ENCODE assay signal across 11 cellular contexts in the genomic region with DNA sequence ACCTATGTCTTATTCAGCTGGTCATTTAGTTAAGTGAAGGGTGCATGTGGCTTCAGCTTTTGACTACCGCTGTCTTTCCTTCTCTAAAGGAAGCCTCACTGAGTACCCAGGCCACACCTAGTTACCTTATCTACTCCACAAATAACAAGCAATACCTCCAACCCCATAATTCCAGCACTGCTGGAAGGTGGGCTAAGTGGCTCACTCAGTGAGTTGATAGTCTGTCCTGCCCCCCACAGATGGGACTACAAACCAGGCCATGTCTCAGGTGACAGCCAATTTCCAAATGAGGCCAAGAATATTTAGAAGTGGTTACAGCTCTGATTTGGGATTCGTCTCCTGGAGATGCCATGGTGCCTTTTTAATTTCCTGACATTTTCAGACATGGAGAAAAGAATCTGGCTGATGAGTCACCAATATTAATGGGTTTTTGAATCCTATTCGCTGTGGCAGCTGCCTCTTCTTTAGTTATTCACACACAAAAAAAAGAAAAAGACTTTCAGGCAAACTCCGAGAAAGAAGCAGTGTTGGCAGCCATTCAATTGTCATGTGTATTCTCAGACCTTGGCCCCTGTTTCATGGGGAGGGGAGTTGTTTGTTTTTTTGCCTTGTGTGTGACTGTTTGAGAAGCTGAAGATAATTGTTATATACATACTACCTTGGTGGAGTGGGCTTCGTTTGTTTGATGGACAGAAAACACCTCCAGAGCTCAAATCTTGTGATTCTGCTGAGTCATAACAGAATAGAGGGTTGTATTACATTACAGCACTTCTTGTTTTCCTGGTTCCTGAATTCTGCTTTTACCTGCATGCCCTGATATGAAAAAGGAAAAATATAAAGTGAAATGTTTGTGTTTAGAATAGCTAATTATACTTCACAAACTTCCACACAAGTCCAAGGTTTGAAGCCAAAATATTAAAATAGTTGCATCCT.
DNase-seq lines count a peak whose midpoint lies in the region; ATAC-seq and TF ChIP-seq lines count a peak whose summit lies in the region.
"Had no signal": no experiment of that assay in that cellular context is flagged by ENCODE, and none has a peak within 500 bp of the region (broad histone marks: within the 10 kb centered on the region; RNA-seq: fewer than 3 reads in every experiment).

No MANE protein-coding gene starts in this region.

- no peaks in the 10 kb centered on the region for H3K36me3 Mint-ChIP-seq in CD8-positive, alpha-beta T cell

- no peaks in the 10 kb centered on the region for H3K9me3 ChIP-seq in adipocyte (ENCODE audit: control insufficient read depth, low read length)
- no peaks in the 10 kb centered on the region for H3K9me3 ChIP-seq in CD8-positive, alpha-beta T cell (ENCODE audit: low read length)

- peak; percentile 32 for DNase-seq in Caki2 (ENCODE audit: low read depth)
- peak in 2 of 3 experiments; percentile 70 to 91 for DNase-seq in NCI-H1417 (lab: John Stamatoyannopoulos, UW)
- DNase-seq in adipocyte (ENCODE audit: low read depth) = peak; percentile 17
- peak; percentile 23 for DNase-seq in kidney tubule cell (ENCODE audit: low spot score)
- DNase-seq in CD8-positive, alpha-beta T cell = no peak
- DNase-seq: activated naive CD8-positive, alpha-beta T cell treated with anti-CD3 and anti-CD28 coated beads, Interleukin-2, amount 50 U/mL, for 24 hours; CD4-positive, alpha-beta T cell; hippocampal formation had no signal

- peaks cover 15% of the 10 kb centered on the region for H3K4me1 ChIP-seq in adipocyte (ENCODE audit: control insufficient read depth, insufficient read depth, low read length)
- H3K4me1 ChIP-seq in CD8-positive, alpha-beta T cell (ENCODE audit: insufficient read depth, low read length) = no peaks in the 10 kb centered on the region

- no peak overlapping the region for H3K4me3 ChIP-seq in adipocyte (ENCODE audit: low read length)
- no peak overlapping the region for H3K4me3 ChIP-seq in CD8-positive, alpha-beta T cell (ENCODE audit: low read depth, low read length)

- POLR2A ChIA-PET in CD8-positive, alpha-beta T cell (lab: Charles Lee) = no interaction called here

- intact Hi-C loops in CD8-positive, alpha-beta T cell (cut with DNase I, micrococcal nuclease) = no loop called here

- H3K4me3 Mint-ChIP-seq in CD8-positive, alpha-beta T cell = no peak overlapping the region
- H3K4me3 Mint-ChIP-seq: activated naive CD8-positive, alpha-beta T cell treated with anti-CD3 and anti-CD28 coated beads, Interleukin-2, amount 50 U/mL, for 24 hours; CD4-positive, alpha-beta T cell had no signal

- CTCF ChIA-PET in CD8-positive, alpha-beta T cell (lab: Charles Lee) = no interaction called here

- ATAC-seq in HG02798 (IDR thresholded peaks at IDR 0.05; ENCODE audit: poor library complexity, unreplicated experiment) (no peak), GM21825 (IDR thresholded peaks at IDR 0.05; ENCODE audit: unreplicated experiment) (no peak), GM21576 (IDR thresholded peaks at IDR 0.05; ENCODE audit: unreplicated experiment) (no peak)
- ATAC-seq in CD8-positive, alpha-beta T cell = no peak
- ATAC-seq: activated naive CD8-positive, alpha-beta T cell treated with anti-CD3 and anti-CD28 coated beads, Interleukin-2, amount 50 U/mL, for 24 hours had no signal

- H3K4me1 Mint-ChIP-seq in CD8-positive, alpha-beta T cell (ENCODE audit: low read depth) = no peaks in the 10 kb centered on the region
- H3K4me1 Mint-ChIP-seq: activated naive CD8-positive, alpha-beta T cell treated with anti-CD3 and anti-CD28 coated beads, Interleukin-2, amount 50 U/mL, for 24 hours had no signal

- in situ Hi-C loops in Caki2 (cut with HindIII; ENCODE audit: low pct_unique_long_range_greater_than_20kb, low sequenced_read_pairs) = no loop called here

- H3K9me3 Mint-ChIP-seq in CD8-positive, alpha-beta T cell = no peaks in the 10 kb centered on the region
- H3K9me3 Mint-ChIP-seq: activated naive CD8-positive, alpha-beta T cell treated with anti-CD3 and anti-CD28 coated beads, Interleukin-2, amount 50 U/mL, for 24 hours; CD4-positive, alpha-beta T cell had no signal

- no peak for TF ChIP-seq CTCF in CD8-positive, alpha-beta T cell (IDR thresholded peaks at IDR 0.05)

- no peak overlapping the region for H3K27ac ChIP-seq in CD8-positive, alpha-beta T cell (ENCODE audit: low read depth, low read length)

- H3K27me3 Mint-ChIP-seq in CD8-positive, alpha-beta T cell (ENCODE audit: low read depth) = no peaks in the 10 kb centered on the region
- H3K27me3 Mint-ChIP-seq: activated naive CD8-positive, alpha-beta T cell treated with anti-CD3 and anti-CD28 coated beads, Interleukin-2, amount 50 U/mL, for 24 hours; CD4-positive, alpha-beta T cell had no signal

- H3K9ac ChIP-seq in adipocyte (ENCODE audit: low read length) = no peak overlapping the region

- H3K27me3 ChIP-seq in adipocyte (replicated peaks; ENCODE audit: control insufficient read depth, insufficient read depth, low read length) = no peaks in the 10 kb centered on the region
- no peaks in the 10 kb centered on the region for H3K27me3 ChIP-seq in CD8-positive, alpha-beta T cell (ENCODE audit: insufficient read depth, low read length)

- H3K27ac Mint-ChIP-seq in CD8-positive, alpha-beta T cell = no peak overlapping the region
- H3K27ac Mint-ChIP-seq: activated naive CD8-positive, alpha-beta T cell treated with anti-CD3 and anti-CD28 coated beads, Interleukin-2, amount 50 U/mL, for 24 hours; CD4-positive, alpha-beta T cell had no signal

- H3K36me3 ChIP-seq in adipocyte (ENCODE audit: control insufficient read depth, insufficient read depth, low read length, severe bottlenecking) = no peaks in the 10 kb centered on the region
- no peaks in the 10 kb centered on the region for H3K36me3 ChIP-seq in CD8-positive, alpha-beta T cell (ENCODE audit: insufficient read depth, low read length)

Comparison
In these comparisons a context has a peak if more than half of its experiments do, and no peak if none do; other contexts are left out.
1. DNase-seq: peak in Caki2 (single experiment), NCI-H1417 (2 of 3), adipocyte (single experiment) and kidney tubule cell (single experiment); none in CD8-positive, alpha-beta T cell (0 of 7).